Comparison of ENCODE assay signal across 35 cellular contexts in genomic region chr3:147672035-147672434, GRCh38.
"Had no signal": no experiment of that assay in that cellular context is flagged by ENCODE, and none has a peak within 500 bp of the region (broad histone marks: within the 10 kb centered on the region; RNA-seq: fewer than 3 reads in every experiment).

No MANE protein-coding gene starts in this region.

- H3K27me3 Mint-ChIP-seq: activated CD4-positive, alpha-beta memory T cell treated with anti-CD3 and anti-CD28 coated beads, Interleukin-2, amount 10 ng/mL, durations not matched to agents 7 days and 5 days; activated CD4-positive, alpha-beta T cell treated with anti-CD3 and anti-CD28 coated beads for 36 hours; activated CD4-positive, alpha-beta T cell treated with anti-CD3 and anti-CD28 coated beads, Interleukin-2, amount 10 ng/mL, durations not matched to agents 7 days and 5 days; activated CD8-positive, alpha-beta memory T cell treated with anti-CD3 and anti-CD28 coated beads, Interleukin-2, amount 10 ng/mL, durations not matched to agents 7 days and 5 days; activated naive CD4-positive, alpha-beta T cell treated with anti-CD3 and anti-CD28 coated beads, Interleukin-2, amount 10 ng/mL, durations not matched to agents 7 days and 5 days; activated naive CD4-positive, alpha-beta T cell treated with anti-CD3 and anti-CD28 coated beads, Interleukin-2, amount 50 U/mL, for 24 hours; activated naive CD8-positive, alpha-beta T cell; activated naive CD8-positive, alpha-beta T cell treated with anti-CD3 and anti-CD28 coated beads, Interleukin-2, amount 10 ng/mL, durations not matched to agents 7 days and 5 days; activated naive CD8-positive, alpha-beta T cell treated with anti-CD3 and anti-CD28 coated beads, Interleukin-2, amount 50 U/mL, for 24 hours; activated T-cell treated with anti-CD3 and anti-CD28 coated beads, Interleukin-2, amount 50 U/mL, for 24 hours; brain; central memory CD8-positive, alpha-beta T cell had no signal

- H3K4me3 Mint-ChIP-seq: activated CD4-positive, alpha-beta memory T cell treated with anti-CD3 and anti-CD28 coated beads, Interleukin-2, amount 10 ng/mL, durations not matched to agents 7 days and 5 days; activated CD4-positive, alpha-beta T cell treated with anti-CD3 and anti-CD28 coated beads for 36 hours; activated CD4-positive, alpha-beta T cell treated with anti-CD3 and anti-CD28 coated beads, Interleukin-2, amount 10 ng/mL, durations not matched to agents 7 days and 5 days; activated CD8-positive, alpha-beta memory T cell treated with anti-CD3 and anti-CD28 coated beads, Interleukin-2, amount 10 ng/mL, durations not matched to agents 7 days and 5 days; activated CD8-positive, alpha-beta T cell treated with anti-CD3 and anti-CD28 coated beads, Interleukin-2, amount 10 ng/mL, durations not matched to agents 7 days and 5 days; activated naive CD4-positive, alpha-beta T cell treated with anti-CD3 and anti-CD28 coated beads, Interleukin-2, amount 10 ng/mL, durations not matched to agents 7 days and 5 days; activated naive CD4-positive, alpha-beta T cell treated with anti-CD3 and anti-CD28 coated beads, Interleukin-2, amount 50 U/mL, for 24 hours; activated naive CD8-positive, alpha-beta T cell; activated naive CD8-positive, alpha-beta T cell treated with anti-CD3 and anti-CD28 coated beads, Interleukin-2, amount 10 ng/mL, durations not matched to agents 7 days and 5 days; activated naive CD8-positive, alpha-beta T cell treated with anti-CD3 and anti-CD28 coated beads, Interleukin-2, amount 50 U/mL, for 24 hours; activated T-cell treated with anti-CD3 and anti-CD28 coated beads, Interleukin-2, amount 50 U/mL, for 24 hours; brain; central memory CD8-positive, alpha-beta T cell; T-helper 1 cell treated with Interleukin-12 subunit alpha and Interleukin-12 subunit beta and Interleukin-4 antibody, amounts not matched to agents 30 μg/mL and 1 μg/mL, for 36 hours; T-helper 2 cell treated with Interferon-gamma antibody and Interleukin-4, amounts not matched to agents 5 μg/mL and 100 μg/mL, for 36 hours; WTC11 had no signal

- H3K27me3 ChIP-seq: ascending aorta, cardiac muscle cell had no signal

- DNase-seq: activated CD4-positive, alpha-beta memory T cell treated with anti-CD3 and anti-CD28 coated beads, Interleukin-2, amount 10 ng/mL, durations not matched to agents 7 days and 5 days; activated CD4-positive, alpha-beta T cell treated with anti-CD3 and anti-CD28 coated beads for 1 hour; activated CD4-positive, alpha-beta T cell treated with anti-CD3 and anti-CD28 coated beads for 36 hours; activated CD4-positive, alpha-beta T cell treated with anti-CD3 and anti-CD28 coated beads for 48 hours; activated CD4-positive, alpha-beta T cell treated with anti-CD3 and anti-CD28 coated beads, Interleukin-2, amount 10 ng/mL, durations not matched to agents 7 days and 5 days; activated CD4-positive, alpha-beta T cell treated with anti-CD3 and anti-CD28 coated beads, Interleukin-2, amount 50 U/mL, for 48 hours; activated CD4-positive, CD25-positive, alpha-beta regulatory T cell; activated CD8-positive, alpha-beta memory T cell treated with anti-CD3 and anti-CD28 coated beads for 24 hours; activated CD8-positive, alpha-beta memory T cell treated with anti-CD3 and anti-CD28 coated beads, Interleukin-2, amount 10 ng/mL, durations not matched to agents 7 days and 5 days; activated CD8-positive, alpha-beta memory T cell treated with anti-CD3 and anti-CD28 coated beads, Interleukin-2, amount 50 U/mL, for 48 hours; activated CD8-positive, alpha-beta T cell treated with anti-CD3 and anti-CD28 coated beads, Interleukin-2, amount 10 ng/mL, durations not matched to agents 7 days and 5 days; activated effector memory CD4-positive, alpha-beta T cell treated with Interleukin-2 at 50 U/mL for 16 hours; activated gamma-delta T cell; activated naive CD4-positive, alpha-beta T cell treated with anti-CD3 and anti-CD28 coated beads, Interleukin-2, amount 10 ng/mL, durations not matched to agents 7 days and 5 days; activated naive CD4-positive, alpha-beta T cell treated with Interleukin-2 at 50 U/mL for 16 hours; activated naive CD8-positive, alpha-beta T cell treated with anti-CD3 and anti-CD28 coated beads, Interleukin-2, amount 10 ng/mL, durations not matched to agents 7 days and 5 days; activated naive CD8-positive, alpha-beta T cell treated with anti-CD3 and anti-CD28 coated beads, Interleukin-2, amount 50 U/mL, for 24 hours; activated T-cell treated with anti-CD3 and anti-CD28 coated beads, Interleukin-2, amount 50 U/mL, for 24 hours; activated T-cell treated with anti-CD3 and anti-CD28 coated beads, Interleukin-2, amount 50 U/mL, for 48 hours; amygdala; anterior cingulate cortex; T-helper 1 cell; T-helper 2 cell; T-helper 9 cell had no signal

- H3K4me1 ChIP-seq: ascending aorta had no signal

- H3K36me3 Mint-ChIP-seq: activated CD8-positive, alpha-beta memory T cell treated with anti-CD3 and anti-CD28 coated beads, Interleukin-2, amount 10 ng/mL, durations not matched to agents 7 days and 5 days; activated naive CD4-positive, alpha-beta T cell treated with anti-CD3 and anti-CD28 coated beads, Interleukin-2, amount 10 ng/mL, durations not matched to agents 7 days and 5 days; activated naive CD4-positive, alpha-beta T cell treated with anti-CD3 and anti-CD28 coated beads, Interleukin-2, amount 50 U/mL, for 24 hours; activated naive CD8-positive, alpha-beta T cell; activated naive CD8-positive, alpha-beta T cell treated with anti-CD3 and anti-CD28 coated beads, Interleukin-2, amount 10 ng/mL, durations not matched to agents 7 days and 5 days; brain; WTC11 had no signal

- H3K9me3 Mint-ChIP-seq: activated CD4-positive, alpha-beta memory T cell treated with anti-CD3 and anti-CD28 coated beads, Interleukin-2, amount 10 ng/mL, durations not matched to agents 7 days and 5 days; activated CD4-positive, alpha-beta T cell treated with anti-CD3 and anti-CD28 coated beads, Interleukin-2, amount 10 ng/mL, durations not matched to agents 7 days and 5 days; activated naive CD4-positive, alpha-beta T cell treated with anti-CD3 and anti-CD28 coated beads, Interleukin-2, amount 10 ng/mL, durations not matched to agents 7 days and 5 days; activated T-helper 2 cell treated with anti-CD3 and anti-CD28 coated beads, Interferon-gamma antibody, Interleukin-2, Interleukin-4, amounts not matched to agents 10 μg/mL and 5 μg/mL and 100 μg/mL, durations not matched to agents 14 hours and 24 hours and 36 hours; T-helper 1 cell treated with Interleukin-12 subunit alpha and Interleukin-12 subunit beta and Interleukin-4 antibody, amounts not matched to agents 30 μg/mL and 1 μg/mL, for 36 hours; T-helper 2 cell treated with Interferon-gamma antibody and Interleukin-4, amounts not matched to agents 5 μg/mL and 100 μg/mL, for 36 hours; WTC11 had no signal

- H3K27ac ChIP-seq: ascending aorta, cardiac muscle cell, VCaP had no signal

- H3K36me3 ChIP-seq: ascending aorta, cardiac muscle cell had no signal

- H3K4me3 ChIP-seq: ascending aorta, cardiac muscle cell had no signal

- H3K27ac Mint-ChIP-seq: activated CD4-positive, alpha-beta memory T cell treated with anti-CD3 and anti-CD28 coated beads, Interleukin-2, amount 10 ng/mL, durations not matched to agents 7 days and 5 days; activated CD4-positive, alpha-beta T cell treated with anti-CD3 and anti-CD28 coated beads for 36 hours; activated CD4-positive, alpha-beta T cell treated with anti-CD3 and anti-CD28 coated beads, Interleukin-2, amount 10 ng/mL, durations not matched to agents 7 days and 5 days; activated CD8-positive, alpha-beta memory T cell treated with anti-CD3 and anti-CD28 coated beads, Interleukin-2, amount 10 ng/mL, durations not matched to agents 7 days and 5 days; activated CD8-positive, alpha-beta T cell treated with anti-CD3 and anti-CD28 coated beads, Interleukin-2, amount 10 ng/mL, durations not matched to agents 7 days and 5 days; activated naive CD4-positive, alpha-beta T cell treated with anti-CD3 and anti-CD28 coated beads, Interleukin-2, amount 10 ng/mL, durations not matched to agents 7 days and 5 days; activated naive CD4-positive, alpha-beta T cell treated with anti-CD3 and anti-CD28 coated beads, Interleukin-2, amount 50 U/mL, for 24 hours; activated naive CD8-positive, alpha-beta T cell; activated naive CD8-positive, alpha-beta T cell treated with anti-CD3 and anti-CD28 coated beads, Interleukin-2, amount 10 ng/mL, durations not matched to agents 7 days and 5 days; activated naive CD8-positive, alpha-beta T cell treated with anti-CD3 and anti-CD28 coated beads, Interleukin-2, amount 50 U/mL, for 24 hours; activated T-cell treated with anti-CD3 and anti-CD28 coated beads, Interleukin-2, amount 50 U/mL, for 24 hours; activated T-helper 2 cell treated with anti-CD3 and anti-CD28 coated beads, Interferon-gamma antibody, Interleukin-2, Interleukin-4, amounts not matched to agents 10 μg/mL and 5 μg/mL and 100 μg/mL, durations not matched to agents 14 hours and 24 hours and 36 hours; brain; T-helper 1 cell treated with Interleukin-12 subunit alpha and Interleukin-12 subunit beta and Interleukin-4 antibody, amounts not matched to agents 30 μg/mL and 1 μg/mL, for 36 hours; T-helper 2 cell treated with Interferon-gamma antibody and Interleukin-4, amounts not matched to agents 5 μg/mL and 100 μg/mL, for 36 hours; WTC11 had no signal

- H3K4me1 Mint-ChIP-seq: activated CD4-positive, alpha-beta memory T cell treated with anti-CD3 and anti-CD28 coated beads, Interleukin-2, amount 10 ng/mL, durations not matched to agents 7 days and 5 days; activated CD4-positive, alpha-beta T cell treated with anti-CD3 and anti-CD28 coated beads for 36 hours; activated CD4-positive, alpha-beta T cell treated with anti-CD3 and anti-CD28 coated beads, Interleukin-2, amount 10 ng/mL, durations not matched to agents 7 days and 5 days; activated CD8-positive, alpha-beta memory T cell treated with anti-CD3 and anti-CD28 coated beads, Interleukin-2, amount 10 ng/mL, durations not matched to agents 7 days and 5 days; activated naive CD4-positive, alpha-beta T cell treated with anti-CD3 and anti-CD28 coated beads, Interleukin-2, amount 10 ng/mL, durations not matched to agents 7 days and 5 days; activated naive CD4-positive, alpha-beta T cell treated with anti-CD3 and anti-CD28 coated beads, Interleukin-2, amount 50 U/mL, for 24 hours; activated naive CD8-positive, alpha-beta T cell treated with anti-CD3 and anti-CD28 coated beads, Interleukin-2, amount 10 ng/mL, durations not matched to agents 7 days and 5 days; activated naive CD8-positive, alpha-beta T cell treated with anti-CD3 and anti-CD28 coated beads, Interleukin-2, amount 50 U/mL, for 24 hours; central memory CD8-positive, alpha-beta T cell; WTC11 had no signal

- H3K9me3 ChIP-seq: ascending aorta had no signal
